In genomic region chr3:48467110-48467454, GRCh38 we compare ENCODE assay signal across 8 cellular contexts. TPM values are rescaled to one million over a fixed set of nuclear protein-coding genes. Genes with fewer than 3 reads are reported as not detected.
DNase-seq lines count a peak whose midpoint lies in the region; ATAC-seq and TF ChIP-seq lines count a peak whose summit lies in the region.

No MANE protein-coding gene starts in this region.

- no peak overlapping the region for H3K9ac ChIP-seq in smooth muscle cell (ENCODE audit: low read depth)

- H2AFZ ChIP-seq in smooth muscle cell (ENCODE audit: low read depth), result no peak overlapping the region

- H3K27me3 ChIP-seq in gastroesophageal sphincter (no peaks in the 10 kb centered on the region), smooth muscle cell (ENCODE audit: low read depth) (no peaks in the 10 kb centered on the region)

- H3K27ac ChIP-seq in gastroesophageal sphincter (peak overlapping the region; percentile 92 to 98 (median 97)), smooth muscle cell (ENCODE audit: low read depth) (peak overlapping the region; percentile 98)

- H3K4me3 ChIP-seq in WI38 (ENCODE audit: low read depth, low read length), result 0 out of 2 replicates have a peak overlapping the region, but pooled peaks have one; percentile 5
- peak overlapping the region in 1 of 2 donors; percentile 57 for H3K4me3 ChIP-seq in gastroesophageal sphincter
- H3K4me3 ChIP-seq in smooth muscle cell, result no peak overlapping the region

- H3K9me3 ChIP-seq in gastroesophageal sphincter (no peaks in the 10 kb centered on the region), smooth muscle cell (replicated peaks; ENCODE audit: low read depth) (no peaks in the 10 kb centered on the region)

- H3K79me2 ChIP-seq in smooth muscle cell (ENCODE audit: low read depth), result peaks cover 30% of the 10 kb centered on the region

- no peak for TF ChIP-seq POLR2A in gastroesophageal sphincter (IDR thresholded peaks at IDR 0.05)

- TF ChIP-seq EP300 in gastroesophageal sphincter (IDR thresholded peaks at IDR 0.05), result no peak

- H3F3A ChIP-seq in smooth muscle cell (ENCODE audit: low read depth), result peaks cover 10% of the 10 kb centered on the region

- peaks cover 4 to 77% (median 60%) of the 10 kb centered on the region in 3 donors for H3K4me1 ChIP-seq in gastroesophageal sphincter
- peaks cover 16% of the 10 kb centered on the region for H3K4me1 ChIP-seq in smooth muscle cell (ENCODE audit: low read depth)

- TF ChIP-seq CTCF in WI38 (IDR thresholded peaks at IDR 0.05; ENCODE audit: low read depth, low read length) (no peak), gastroesophageal sphincter (IDR thresholded peaks at IDR 0.05) (no peak), smooth muscle cell (IDR thresholded peaks at IDR 0.05; ENCODE audit: borderline replicate concordance, insufficient read depth, poor library complexity, severe bottlenecking) (no peak)

- WGBS in gastroesophageal sphincter (ENCODE audit: low coverage in 1 of 2), 2 donors, result no CpG with 5 or more reads among the region's 9 CpGs
- WGBS in smooth muscle cell (ENCODE audit: low lambda C conversion rate), result 96% methylated on average over 9 of the region's 9 CpGs

- no peak overlapping the region for H3K4me2 ChIP-seq in smooth muscle cell

- H3K36me3 ChIP-seq in gastroesophageal sphincter (peaks cover 0 to 53% of the 10 kb centered on the region in 2 donors), smooth muscle cell (ENCODE audit: low read depth) (no peaks in the 10 kb centered on the region)

- ATAC-seq in GM21723 (IDR thresholded peaks at IDR 0.05; ENCODE audit: unreplicated experiment) (peak; percentile 4), gastroesophageal sphincter (no peak), HG02610 (IDR thresholded peaks at IDR 0.05; ENCODE audit: unreplicated experiment) (no peak), GM18511 (IDR thresholded peaks at IDR 0.05; ENCODE audit: unreplicated experiment) (no peak)

- H4K20me1 ChIP-seq in smooth muscle cell (ENCODE audit: low read depth), result no peaks in the 10 kb centered on the region

- DNase-seq in smooth muscle cell (lab: John Stamatoyannopoulos, UW; ENCODE audit: unreplicated experiment), result no peak
- DNase-seq in SKM-1 (lab: John Stamatoyannopoulos, UW; ENCODE audit: unreplicated experiment), result no peak
- DNase-seq in activated CD4-positive, alpha-beta T cell treated with anti-CD3 and anti-CD28 coated beads, Interleukin-2, amount 50 U/mL, for 4 hours, result no peak

RNA-seq across cellular contexts. Expression of gene ATRIP, which starts 20.5 kb away (rescaled TPM):
- total RNA-seq in gastroesophageal sphincter (1 to 10 TPM; 3.0 to 6.8 (median 5.2) TPM), smooth muscle cell (4.0 and 5.5 TPM in 2 replicates)
- 5.7 and 7.3 TPM in 2 replicates for polyA plus RNA-seq in smooth muscle cell

RNA-seq across cellular contexts. Expression of gene TMA7, which starts 27.0 kb away (rescaled TPM):
- total RNA-seq in gastroesophageal sphincter, result 100 to 1,000 TPM; 200 to 329 (median 260) TPM
- 310 and 343 TPM in 2 replicates for total RNA-seq in smooth muscle cell
- polyA plus RNA-seq in smooth muscle cell, result 491 and 511 TPM in 2 replicates

RNA-seq across cellular contexts. Expression of gene CCDC51, which starts 27.2 kb away (rescaled TPM):
- total RNA-seq in gastroesophageal sphincter, result 10 to 100 TPM; 10.2 to 32.6 (median 26.3) TPM
- total RNA-seq in smooth muscle cell, result 9.0 and 20.7 TPM in 2 replicates
- 17.8 and 18.3 TPM in 2 replicates for polyA plus RNA-seq in smooth muscle cell

RNA-seq across cellular contexts. Expression of gene SHISA5, which starts 36.9 kb away (rescaled TPM):
- total RNA-seq in gastroesophageal sphincter, result 100 to 1,000 TPM in 3 of 4 donors, 10 to 100 TPM in 1; 98.2 to 191 (median 122) TPM
- total RNA-seq in smooth muscle cell, result 111 and 124 TPM in 2 replicates
- polyA plus RNA-seq in smooth muscle cell, result 297 and 333 TPM in 2 replicates

RNA-seq across cellular contexts. Expression of gene PLXNB1, which starts 37.2 kb away (rescaled TPM):
- 100 to 1,000 TPM; 125 to 186 (median 147) TPM for total RNA-seq in gastroesophageal sphincter
- 24.7 and 26.9 TPM in 2 replicates for total RNA-seq in smooth muscle cell
- polyA plus RNA-seq in smooth muscle cell, result 15.5 and 27.5 TPM in 2 replicates
